Comparison of ENCODE assay signal across 26 cellular contexts in genomic region chr14:53533384-53533975, GRCh38.
DNase-seq lines count a peak whose midpoint lies in the region; ATAC-seq, FAIRE-seq and TF ChIP-seq lines count a peak whose summit lies in the region.
"Had no signal": no experiment of that assay in that cellular context is flagged by ENCODE, and none has a peak within 500 bp of the region (broad histone marks: within the 10 kb centered on the region; RNA-seq: fewer than 3 reads in every experiment).

No MANE protein-coding gene starts in this region.

- H2BK120ac ChIP-seq in mesenchymal stem cell (ENCODE audit: low read depth, low read length), result no peak overlapping the region

- H3K79me1 ChIP-seq in mesenchymal stem cell (replicated peaks; ENCODE audit: low read length, poor library complexity, severe bottlenecking), result no peaks in the 10 kb centered on the region

- ATAC-seq in GM18517 (IDR thresholded peaks at IDR 0.05; ENCODE audit: unreplicated experiment) (peak; percentile 48), GM21367 (IDR thresholded peaks at IDR 0.05; ENCODE audit: unreplicated experiment) (peak; percentile 51), HG03442 (IDR thresholded peaks at IDR 0.05; ENCODE audit: unreplicated experiment) (peak; percentile 81), GM19023 (IDR thresholded peaks at IDR 0.05; ENCODE audit: unreplicated experiment) (no peak)
- ATAC-seq in stimulated activated naive CD8-positive, alpha-beta T cell treated with anti-CD3 and anti-CD28 coated beads, Interleukin-15, Interleukin-2, amounts not matched to agents 100 U/mL and 50 U/mL, for 24 hours, result no peak
- ATAC-seq: activated CD4-positive, alpha-beta T cell treated with anti-CD3 and anti-CD28 coated beads for 36 hours; gastroesophageal sphincter; left lobe of liver; Panc1; right lobe of liver had no signal

- H3K4ac ChIP-seq in mesenchymal stem cell (ENCODE audit: low read depth in 1 of 2, low read length in 2 of 2), result no peak overlapping the region

- H3K27me3 ChIP-seq in bronchial epithelial cell (ENCODE audit: control insufficient read depth, insufficient read depth, low read length), result no peaks in the 10 kb centered on the region
- no peaks in the 10 kb centered on the region for H3K27me3 ChIP-seq in mesenchymal stem cell (ENCODE audit: control insufficient read depth in 1 of 2, insufficient read depth in 1 of 2, low read length in 2 of 2)
- H3K27me3 ChIP-seq: gastroesophageal sphincter, neural progenitor cell, right lobe of liver, transverse colon had no signal

- H2BK5ac ChIP-seq in mesenchymal stem cell (ENCODE audit: low read depth, low read length, poor library complexity, severe bottlenecking), result no peak overlapping the region

- no peak overlapping the region for H3K23ac ChIP-seq in mesenchymal stem cell (ENCODE audit: low read length in 2 of 2)

- WGBS in mesenchymal stem cell, result 75% methylated on average over 4 of the region's 4 CpGs

- H3K18ac ChIP-seq in mesenchymal stem cell (ENCODE audit: low read depth in 1 of 2, low read length in 2 of 2), result no peak overlapping the region

- no peak overlapping the region for H2BK15ac ChIP-seq in mesenchymal stem cell (ENCODE audit: low read depth, poor library complexity, severe bottlenecking)

- peaks cover 1% of the 10 kb centered on the region for H3K4me1 ChIP-seq in mesenchymal stem cell (ENCODE audit: control insufficient read depth, insufficient read depth, low read depth, low read length)
- H3K4me1 ChIP-seq: neural progenitor cell, right lobe of liver had no signal

- H3K4me2 ChIP-seq in mesenchymal stem cell (ENCODE audit: low read length, poor library complexity, severe bottlenecking), result no peak overlapping the region
- H3K4me2 ChIP-seq: neural progenitor cell had no signal

- H3K27ac ChIP-seq in mesenchymal stem cell (ENCODE audit: low read length, poor library complexity, severe bottlenecking), result no peak overlapping the region
- H3K27ac ChIP-seq: gastroesophageal sphincter, neural progenitor cell, right lobe of liver, transverse colon had no signal

- peak; percentile 36 for FAIRE-seq in bronchial epithelial cell (lab: Jason Lieb, UNC)
- FAIRE-seq: endometrium had no signal

- H2AFZ ChIP-seq in mesenchymal stem cell (ENCODE audit: low read depth, low read length), result no peak overlapping the region
- H2AFZ ChIP-seq: neural progenitor cell had no signal

- H3K9me3 ChIP-seq in mesenchymal stem cell (ENCODE audit: control insufficient read depth, low read length), result no peaks in the 10 kb centered on the region
- H3K9me3 ChIP-seq: gastroesophageal sphincter, transverse colon had no signal

- no peak overlapping the region for H2AK5ac ChIP-seq in mesenchymal stem cell (ENCODE audit: low read length, severe bottlenecking)

- no peak overlapping the region for H3K4me3 ChIP-seq in bronchial epithelial cell (ENCODE audit: low read depth, low read length)
- no peak overlapping the region for H3K4me3 ChIP-seq in mesenchymal stem cell (ENCODE audit: insufficient read depth in 1 of 2, low read depth in 1 of 2, low read length in 2 of 2)
- H3K4me3 ChIP-seq: gastroesophageal sphincter, neural progenitor cell, right lobe of liver, transverse colon had no signal

- H4K91ac ChIP-seq in mesenchymal stem cell (ENCODE audit: low read length), result no peak overlapping the region

- no peak overlapping the region for H2BK12ac ChIP-seq in mesenchymal stem cell (ENCODE audit: low read length in 2 of 2)

- H3K36me3 ChIP-seq in bronchial epithelial cell (ENCODE audit: control insufficient read depth, insufficient read depth, low read length) (no peaks in the 10 kb centered on the region), mesenchymal stem cell (ENCODE audit: control insufficient read depth in 1 of 2, insufficient read depth in 2 of 2, low read depth in 1 of 2, low read length in 2 of 2) (no peaks in the 10 kb centered on the region)
- H3K36me3 ChIP-seq: gastroesophageal sphincter, neural progenitor cell, right lobe of liver, transverse colon had no signal

- H3K9ac ChIP-seq in mesenchymal stem cell (ENCODE audit: low read length), result no peak overlapping the region
- H3K9ac ChIP-seq: neural progenitor cell had no signal

- no peak for TF ChIP-seq CTCF in bronchial epithelial cell (IDR thresholded peaks at IDR 0.05; ENCODE audit: insufficient read depth, low read length, severe bottlenecking)

- no peak overlapping the region for H3K14ac ChIP-seq in mesenchymal stem cell (ENCODE audit: low read length in 2 of 2)

- no peak for DNase-seq in bronchial epithelial cell (ENCODE audit: low read depth)
- DNase-seq in mesenchymal stem cell, result no peak
- no peak for DNase-seq in epidermal melanocyte (ENCODE audit: insufficient read length, low spot score)
- DNase-seq in stimulated activated naive CD8-positive, alpha-beta T cell treated with anti-CD3 and anti-CD28 coated beads, Interleukin-15, Interleukin-2, amounts not matched to agents 100 U/mL and 50 U/mL, for 24 hours, result no peak
- DNase-seq: activated CD4-positive, alpha-beta T cell treated with anti-CD3 and anti-CD28 coated beads for 36 hours; activated effector memory CD4-positive, alpha-beta T cell treated with anti-CD3 and anti-CD28 coated beads, Interleukin-2, amount 50 U/mL, for 16 hours; activated T-cell treated with anti-CD3 and anti-CD28 coated beads, Interleukin-2, amount 50 U/mL, for 1 hour; dermis blood vessel endothelial cell; GDM1; H7; Karpas-422; mesendoderm; NCI-H510A treated with DMSO at 0.1 percent for 48 hours; right lobe of liver; SHP77; stimulated activated CD4-positive, alpha-beta T cell treated with anti-CD3 and anti-CD28 coated beads, Interleukin-2, amount 100 ng/mL, for 48 hours; transverse colon had no signal

- no peak overlapping the region for H4K8ac ChIP-seq in mesenchymal stem cell (ENCODE audit: low read length)

Comparison
In these comparisons a context has a peak if more than half of its experiments do, and no peak if none do; other contexts are left out.
1. ATAC-seq: peak in GM18517 (single experiment), GM21367 (single experiment) and HG03442 (single experiment); none in GM19023 (single experiment) and stimulated activated naive CD8-positive, alpha-beta T cell treated with anti-CD3 and anti-CD28 coated beads, Interleukin-15, Interleukin-2, amounts not matched to agents 100 U/mL and 50 U/mL, for 24 hours (single experiment).